In the genomic region with DNA sequence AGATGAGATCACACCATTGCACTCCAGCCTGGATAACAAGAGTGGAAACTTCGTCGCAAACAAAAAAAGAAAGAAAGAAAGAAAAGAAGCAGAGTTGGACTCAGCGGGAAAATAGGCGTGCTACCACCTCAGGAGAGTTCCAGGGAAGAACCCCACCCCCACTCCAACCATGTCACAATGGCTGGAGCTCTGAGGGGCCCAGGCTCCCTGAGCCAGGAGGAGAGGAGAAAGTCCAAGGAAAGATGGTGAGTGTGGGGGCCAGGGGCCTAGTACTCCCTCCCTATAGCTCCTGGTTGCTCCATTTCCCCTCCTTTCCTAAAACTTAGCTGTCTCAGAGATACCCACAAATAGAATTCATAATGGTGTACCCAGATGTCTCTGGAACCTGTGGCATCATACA, we compare ENCODE assay signal across 10 cellular contexts. TPM values are rescaled to one million over a fixed set of nuclear protein-coding genes. Genes with fewer than 3 reads are reported as not detected.
A peak's percentile ranks its signal among the peaks of the same experiment; 100 is the strongest.
DNase-seq lines count a peak whose midpoint lies in the region; ATAC-seq, FAIRE-seq and TF ChIP-seq lines count a peak whose summit lies in the region.
"Not testable (repeated sequence)": the region's sequence is repeated elsewhere in the genome, so short reads cannot be mapped to it uniquely, and the experiment has no call there.
"Had no signal": no experiment of that assay in that cellular context is flagged by ENCODE, and none has a peak within 500 bp of the region (broad histone marks: within the 10 kb centered on the region; RNA-seq: fewer than 3 reads in every experiment).

A gene (plus strand): TSS at position 172 of the 400 bp plus-strand sequence. CDS start 71 bp downstream, at position 243.

- not testable (repeated sequence) for TF ChIP-seq RAD21 in H1 (IDR thresholded peaks at IDR 0.05 in 1 of 2, conservative IDR thresholded peaks at IDR 0.05 in 1 of 2; ENCODE audit: low read depth in 2 of 2, low read length in 2 of 2)

- H3K27me3 ChIP-seq in AG04450 (ENCODE audit: control insufficient read depth, insufficient read depth, low read length); H1 (replicated peaks in 1 of 4; ENCODE audit: control insufficient read depth in 3 of 4, extremely low read depth in 1 of 4, insufficient read depth in 3 of 4, low read length in 3 of 4); left lung; neural progenitor cell; stomach: not testable (repeated sequence)

- not testable (repeated sequence) for H2BK120ac ChIP-seq in H1 (replicated peaks; ENCODE audit: low read depth, low read length)

- H4K20me1 ChIP-seq in H1 (replicated peaks in 1 of 2; ENCODE audit: control insufficient read depth in 1 of 2, insufficient read depth in 2 of 2, low read length in 2 of 2) (peaks cover 4 to 13% of the 10 kb centered on the region in 2 experiments), neural progenitor cell (ENCODE audit: low read depth) (peaks cover 35% of the 10 kb centered on the region)

- not testable (repeated sequence) for H3K14ac ChIP-seq in H1 (ENCODE audit: insufficient read length)

- H3K9me3 ChIP-seq in AG04450 (ENCODE audit: control insufficient read depth, insufficient read depth, low read length); HEK293 (ENCODE audit: control insufficient read depth, insufficient read depth, low read depth, low read length); H1 (ENCODE audit: insufficient read depth in 2 of 2, low read depth in 1 of 2, low read length in 1 of 2); left lung; neural progenitor cell (ENCODE audit: low read depth); stomach: not testable (repeated sequence)

- peak within 1 kb of the TSS; percentile 80; the same call in 1 of the 2 replicates for H2BK12ac ChIP-seq in H1 (ENCODE audit: low read depth, low read length)

- H4K5ac ChIP-seq in H1 (ENCODE audit: insufficient read length, low read depth, low read length) = not testable (repeated sequence)

- H3K9ac ChIP-seq in H1 (replicated peaks in 1 of 4; ENCODE audit: extremely low read depth in 1 of 4, low read depth in 3 of 4, low read length in 3 of 4); neural progenitor cell: not testable (repeated sequence)

- not testable (repeated sequence) for FAIRE-seq in H1 (lab: Jason Lieb, UNC)

- 81% methylated on average over 4 of the region's 4 CpGs; no CpG with 5 or more reads in 1 of the 2 experiments for WGBS in H1 (ENCODE audit: extremely low coverage in 1 of 2, insufficient coverage in 1 of 2, insufficient read length in 1 of 2, insufficient replicate concordance in 2 of 2, low coverage in 1 of 2, low lambda C conversion rate in 2 of 2, missing lambda C conversion rate in 1 of 2), 2 experiments
- WGBS in stomach, 5 donors = 91 to 100% (median 92%) methylated on average over 4 of the region's 4 CpGs

- H3K4me1 Mint-ChIP-seq in T-helper 1 cell treated with Interleukin-12 subunit alpha and Interleukin-12 subunit beta and Interleukin-4 antibody, amounts not matched to agents 30 μg/mL and 1 μg/mL, for 36 hours (ENCODE audit: low read depth) = peaks cover 49% of the 10 kb centered on the region
- H3K4me1 Mint-ChIP-seq in activated naive CD8-positive, alpha-beta T cell (ENCODE audit: low read depth) = peaks cover 66% of the 10 kb centered on the region
- H3K4me1 Mint-ChIP-seq in neural progenitor cell = peaks cover 73% of the 10 kb centered on the region

- not testable (repeated sequence) for H3K56ac ChIP-seq in H1 (replicated peaks; ENCODE audit: insufficient read length, low read depth, low read length)

- H3K4me1 ChIP-seq in HEK293 (ENCODE audit: control insufficient read depth, insufficient read depth, low read length) (peaks cover 22% of the 10 kb centered on the region), H1 (replicated peaks in 1 of 4; ENCODE audit: control insufficient read depth in 3 of 4, insufficient read depth in 4 of 4, low read length in 3 of 4) (peaks cover 2 to 29% (median 22%) of the 10 kb centered on the region in 4 experiments), left lung (peaks cover 28 to 56% of the 10 kb centered on the region in 2 donors), neural progenitor cell (peaks cover 21% of the 10 kb centered on the region), stomach (peaks cover 34 to 74% (median 65%) of the 10 kb centered on the region in 4 donors)

- peak within 1 kb of the TSS in 1 of 2 experiments; percentile 97; a peak in 1 of 4 replicates for H3K4me2 ChIP-seq in H1 (ENCODE audit: insufficient read depth in 1 of 2, low read depth in 2 of 2, low read length in 2 of 2)
- peak within 1 kb of the TSS; percentile 98 for H3K4me2 ChIP-seq in neural progenitor cell

- intact Hi-C loops in left lung (cut with DNase I); stomach (cut with DNase I; ENCODE audit: low total_unique reads): not testable (repeated sequence)

- 0 out of 2 replicates have a peak within 1 kb of the TSS, but pooled peaks have one; percentile 75 for H2AK5ac ChIP-seq in H1 (ENCODE audit: low read depth, low read length)

- H3K9me3 Mint-ChIP-seq in T-helper 1 cell treated with Interleukin-12 subunit alpha and Interleukin-12 subunit beta and Interleukin-4 antibody, amounts not matched to agents 30 μg/mL and 1 μg/mL, for 36 hours; activated naive CD8-positive, alpha-beta T cell (ENCODE audit: low read depth); neural progenitor cell: not testable (repeated sequence)

- H3K27me3 Mint-ChIP-seq in T-helper 1 cell treated with Interleukin-12 subunit alpha and Interleukin-12 subunit beta and Interleukin-4 antibody, amounts not matched to agents 30 μg/mL and 1 μg/mL, for 36 hours (ENCODE audit: low read depth); activated naive CD8-positive, alpha-beta T cell: not testable (repeated sequence)
- peaks cover 14% of the 10 kb centered on the region for H3K27me3 Mint-ChIP-seq in neural progenitor cell (ENCODE audit: insufficient read depth, low read depth)

- POLR2A ChIA-PET in AG04450 (lab: Yijun Ruan, JAX) = not testable (repeated sequence)
- POLR2A ChIA-PET in HEK293 (lab: Yijun Ruan, JAX) (interaction anchor here (3.9 kb wide), 1 partner anchor 78 kb away, joined by 27 read pairs; a partner anchor contains a TSS), H1 (lab: Charles Lee; ENCODE audit: partially characterized antibody) (interaction anchor here (0.6 to 14.3 kb wide), 7 partner anchors 16 to 125 kb away, joined by 3 to 339 read pairs (median 4); a partner anchor contains a TSS)

- H2BK5ac ChIP-seq in H1 (ENCODE audit: low read depth, low read length) = not testable (repeated sequence)

- CTCF ChIA-PET in AG04450 (lab: Charles Lee) = not testable (repeated sequence)
- CTCF ChIA-PET in HEK293 (lab: Yijun Ruan, JAX) (interaction anchor here (0.7 to 1.1 kb wide), 3 partner anchors 44 to 125 kb away, joined by 3 to 5 read pairs (median 4); a partner anchor contains a TSS), H1 (lab: Charles Lee; ENCODE audit: partially characterized antibody) (interaction anchor here (0.9 to 2.4 kb wide), 5 partner anchors 34 to 79 kb away, joined by 3 to 10 read pairs (median 4); a partner anchor contains a TSS)

- H3K27ac Mint-ChIP-seq in T-helper 1 cell treated with Interleukin-12 subunit alpha and Interleukin-12 subunit beta and Interleukin-4 antibody, amounts not matched to agents 30 μg/mL and 1 μg/mL, for 36 hours = peak within 1 kb of the TSS; percentile 31
- peak within 1 kb of the TSS; percentile 94 for H3K27ac Mint-ChIP-seq in activated naive CD8-positive, alpha-beta T cell
- H3K27ac Mint-ChIP-seq in neural progenitor cell = peak within 1 kb of the TSS; percentile 99

- not testable (repeated sequence) for H3K79me1 ChIP-seq in H1 (ENCODE audit: low read depth, low read length)

- ATAC-seq in left lung = not testable (repeated sequence)

- not testable (repeated sequence) for H3K36me3 Mint-ChIP-seq in T-helper 1 cell treated with Interleukin-12 subunit alpha and Interleukin-12 subunit beta and Interleukin-4 antibody, amounts not matched to agents 30 μg/mL and 1 μg/mL, for 36 hours (ENCODE audit: low read depth); activated naive CD8-positive, alpha-beta T cell
- peaks cover 11% of the 10 kb centered on the region for H3K36me3 Mint-ChIP-seq in neural progenitor cell

- H3K4me3 ChIP-seq in AG04450 (ENCODE audit: low read depth, low read length) = peak within 1 kb of the TSS; percentile 67; the same call in 1 of the 2 replicates
- not testable (repeated sequence) for H3K4me3 ChIP-seq in HEK293 (ENCODE audit: low read depth, low read length); neural progenitor cell
- H3K4me3 ChIP-seq in H1 (ENCODE audit: extremely low read depth in 1 of 4, insufficient read depth in 2 of 4, low read depth in 3 of 4, low read length in 4 of 4) = peak within 1 kb of the TSS in 1 of 4 experiments; percentile 94; a peak in 1 of 8 replicates
- H3K4me3 ChIP-seq in left lung = peak within 1 kb of the TSS in 1 of 2 donors; percentile 86
- peak within 1 kb of the TSS in 3 of 4 donors; percentile 87 to 99 (median 92) for H3K4me3 ChIP-seq in stomach

- 0 out of 2 replicates have a peak within 1 kb of the TSS, but pooled peaks have one; percentile 46 for H2BK15ac ChIP-seq in H1 (ENCODE audit: low read length)

- peak within 1 kb of the TSS; percentile 45 for H4K91ac ChIP-seq in H1 (replicated peaks; ENCODE audit: insufficient read length, low read length)

- H3K18ac ChIP-seq in H1 (ENCODE audit: extremely low read depth, low read length) = peak within 1 kb of the TSS; percentile 72; the same call in 1 of the 2 replicates

- TF ChIP-seq EP300 in H1 (IDR thresholded peaks at IDR 0.05; ENCODE audit: borderline replicate concordance in 1 of 2, low read depth in 2 of 2, low read length in 2 of 2); stomach (IDR thresholded peaks at IDR 0.05): not testable (repeated sequence)

- not testable (repeated sequence) for H4K8ac ChIP-seq in H1 (ENCODE audit: extremely low read depth, insufficient read depth, low read length)

- DNase-seq in AG04450 (ENCODE audit: low read depth, low spot score); H1 (ENCODE audit: low read depth in 1 of 2, low spot score in 2 of 2); neural progenitor cell (ENCODE audit: low spot score); stomach: not testable (repeated sequence)
- DNase-seq in left lung = peak in 1 of 2 donors; percentile 21

- H3K79me2 ChIP-seq in H1 (ENCODE audit: control insufficient read depth in 1 of 2, insufficient read depth in 2 of 2, low read length in 2 of 2) = peaks cover 11 to 39% of the 10 kb centered on the region in 2 experiments
- peaks cover 59% of the 10 kb centered on the region for H3K79me2 ChIP-seq in neural progenitor cell (ENCODE audit: low read depth)

- TF ChIP-seq CTCF in AG04450 (IDR thresholded peaks at IDR 0.05; ENCODE audit: low read depth, low read length); HEK293 (tag by site-specific recombination; IDR thresholded peaks at IDR 0.05); H1 (IDR thresholded peaks at IDR 0.05; ENCODE audit: control extremely low read depth in 1 of 3, insufficient read depth in 1 of 3, low read depth in 1 of 3, low read length in 3 of 3); left lung (IDR thresholded peaks at IDR 0.05); neural progenitor cell (IDR thresholded peaks at IDR 0.05); stomach (IDR thresholded peaks at IDR 0.05): not testable (repeated sequence)

- H2AFZ ChIP-seq in H1 (ENCODE audit: low read length); neural progenitor cell (replicated peaks): not testable (repeated sequence)

- H3K4me3 Mint-ChIP-seq in T-helper 1 cell treated with Interleukin-12 subunit alpha and Interleukin-12 subunit beta and Interleukin-4 antibody, amounts not matched to agents 30 μg/mL and 1 μg/mL, for 36 hours = peak within 1 kb of the TSS; percentile 88
- H3K4me3 Mint-ChIP-seq in activated naive CD8-positive, alpha-beta T cell = peak within 1 kb of the TSS; percentile 92
- H3K4me3 Mint-ChIP-seq in neural progenitor cell = peak within 1 kb of the TSS; percentile 98

- H3K23me2 ChIP-seq in H1 (ENCODE audit: low read depth, low read length) = peaks cover 22% of the 10 kb centered on the region

- not testable (repeated sequence) for H3K4ac ChIP-seq in H1 (replicated peaks; ENCODE audit: insufficient read length, low read depth, low read length)

- TF ChIP-seq POLR2A in H1 (IDR thresholded peaks at IDR 0.05; ENCODE audit: control extremely low read depth in 1 of 2, low read depth in 2 of 2, low read length in 2 of 2); stomach (IDR thresholded peaks at IDR 0.05): not testable (repeated sequence)

- H3F3A ChIP-seq in neural progenitor cell (ENCODE audit: low read depth) = peaks cover 37% of the 10 kb centered on the region

- not testable (repeated sequence) for H3K23ac ChIP-seq in H1 (ENCODE audit: insufficient read length)

- H3K27ac ChIP-seq in AG04450 (ENCODE audit: low read depth, low read length) = peak within 1 kb of the TSS; percentile 65
- H3K27ac ChIP-seq in HEK293 (ENCODE audit: extremely low read depth, low read depth, low read length) = peak within 1 kb of the TSS; percentile 97
- H3K27ac ChIP-seq in H1 (ENCODE audit: low read depth, low read length); neural progenitor cell: not testable (repeated sequence)
- peak within 1 kb of the TSS; percentile 93 to 100 for H3K27ac ChIP-seq in left lung
- H3K27ac ChIP-seq in stomach = peak within 1 kb of the TSS; percentile 98 to 100 (median 100)

- not testable (repeated sequence) for H3K36me3 ChIP-seq in HEK293 (ENCODE audit: control insufficient read depth in 2 of 2, insufficient read depth in 1 of 2, low read length in 2 of 2); H1 (ENCODE audit: control insufficient read depth in 2 of 4, insufficient read depth in 4 of 4, low read length in 3 of 4); left lung; neural progenitor cell; stomach

- H2BK20ac ChIP-seq in H1 (ENCODE audit: low read length) = not testable (repeated sequence)

RNA-seq across cellular contexts. Expression of the gene that starts here (rescaled TPM):
- polyA plus RNA-seq in AG04450 (2011; rRNA removed) (not detected in 2 replicates), H1 (2011; rRNA removed) (0.05 TPM in 1 of 2 replicates, not detected in the other), stomach (not detected)
- not detected in 2 replicates for polyA minus RNA-seq in AG04450 (2011; rRNA and poly(A)+ RNA removed)
- not detected in 2 replicates for total RNA-seq in H1 (2021; fragmentation: NEBNext Ultra II Directional; extraction: Animal tissue kit (Norgen Biotek cat#: 25700))
- polyA plus RNA-seq in H1 (2011; cell fraction: cytosol; rRNA removed) = 0.04 TPM
- not detected for polyA plus RNA-seq in H1 (2011; cell fraction: nucleus; rRNA removed)
- polyA plus RNA-seq in H1 (2012, experiment 1 of 2) = 0.20 TPM in 1 of 4 replicates, not detected in the others
- polyA plus RNA-seq in H1 (2012, experiment 2 of 2) = not detected
- polyA plus RNA-seq in H1 (2013, experiment 1 of 2) = 0.04 TPM
- 0.02 TPM for polyA plus RNA-seq in H1 (2013, experiment 2 of 2)
- 0.10 TPM in 1 of 2 replicates, not detected in the other for polyA minus RNA-seq in H1 (2011; rRNA and poly(A)+ RNA removed)
- polyA minus RNA-seq in H1 (2011; cell fraction: cytosol; rRNA and poly(A)+ RNA removed) = not detected
- not detected for polyA minus RNA-seq in H1 (2011; cell fraction: nucleus; rRNA and poly(A)+ RNA removed)
- total RNA-seq in left lung (not detected), neural progenitor cell (ENCODE audit: low replicate concordance) (not detected in 2 replicates), stomach (not detected)
- total RNA-seq: frontal cortex, renal cortical epithelial cell had no signal

Comparison
In these comparisons a context has a peak if more than half of its experiments do, and no peak if none do; other contexts are left out.
1. H3K27ac Mint-ChIP-seq: peak in every context shown above with its lines; median percentile 99 in neural progenitor cell; 94 in activated naive CD8-positive, alpha-beta T cell; 31 in T-helper 1 cell treated with Interleukin-12 subunit alpha and Interleukin-12 subunit beta and Interleukin-4 antibody, amounts not matched to agents 30 μg/mL and 1 μg/mL, for 36 hours.